Comparison of ENCODE assay signal across 20 cellular contexts in genomic region chrX:84415155-84415554, GRCh38.
A peak's percentile ranks its signal among the peaks of the same experiment; 100 is the strongest.
DNase-seq lines count a peak whose midpoint lies in the region; ATAC-seq lines count a peak whose summit lies in the region.
"Had no signal": no experiment of that assay in that cellular context is flagged by ENCODE, and none has a peak within 500 bp of the region (broad histone marks: within the 10 kb centered on the region; RNA-seq: fewer than 3 reads in every experiment).

No MANE protein-coding gene starts in this region.

- no peaks in the 10 kb centered on the region for H3K36me3 ChIP-seq in effector memory CD4-positive, alpha-beta T cell (ENCODE audit: control insufficient read depth, insufficient read depth, low read length)
- H3K36me3 ChIP-seq: BLaER1 had no signal

- CTCF ChIA-PET in activated CD4-positive, alpha-beta memory T cell treated with anti-CD3 and anti-CD28 coated beads, Interleukin-2, amount 10 ng/mL, durations not matched to agents 7 days and 5 days (lab: Charles Lee): no interaction called here

- H3K9me3 Mint-ChIP-seq in activated CD4-positive, alpha-beta memory T cell treated with anti-CD3 and anti-CD28 coated beads, Interleukin-2, amount 10 ng/mL, durations not matched to agents 7 days and 5 days: peaks cover 8% of the 10 kb centered on the region

- H3K27ac ChIP-seq in effector memory CD4-positive, alpha-beta T cell (ENCODE audit: insufficient read depth, low read length, poor library complexity, severe bottlenecking): no peak overlapping the region
- H3K27ac ChIP-seq: A549, BLaER1 had no signal

- DNase-seq in Ammon's horn (ENCODE audit: low spot score) (peak; percentile 17), KBM-7 (peak; percentile 9), NOMO-1 treated with dmso at 0.1 percent for 144 hours (lab: John Stamatoyannopoulos, UW; ENCODE audit: unreplicated experiment) (peak; percentile 51), globus pallidus (ENCODE audit: low spot score) (peak; percentile 24), COLO829 (ENCODE audit: low spot score) (no peak)
- DNase-seq in activated CD4-positive, alpha-beta memory T cell treated with anti-CD3 and anti-CD28 coated beads, Interleukin-2, amount 10 ng/mL, durations not matched to agents 7 days and 5 days: no peak
- DNase-seq in effector memory CD4-positive, alpha-beta T cell: no peak
- DNase-seq: DMS79 treated with DMSO at 0.1 percent for 48 hours, H9, NCI-H1048, NCI-H1436, NCI-H1930, NCI-H226, NCI-H524 treated with DMSO at 0.1 percent for 48 hours, SK-N-SH had no signal

- no peaks in the 10 kb centered on the region for H3K4me1 Mint-ChIP-seq in activated CD4-positive, alpha-beta memory T cell treated with anti-CD3 and anti-CD28 coated beads, Interleukin-2, amount 10 ng/mL, durations not matched to agents 7 days and 5 days
- H3K4me1 Mint-ChIP-seq: H9 had no signal

- H3K27ac Mint-ChIP-seq in activated CD4-positive, alpha-beta memory T cell treated with anti-CD3 and anti-CD28 coated beads, Interleukin-2, amount 10 ng/mL, durations not matched to agents 7 days and 5 days: no peak overlapping the region
- H3K27ac Mint-ChIP-seq: H9 had no signal

- no peaks in the 10 kb centered on the region for H3K27me3 ChIP-seq in effector memory CD4-positive, alpha-beta T cell (replicated peaks; ENCODE audit: control insufficient read depth, insufficient read depth, low read length, poor library complexity, severe bottlenecking)

- no peaks in the 10 kb centered on the region for H3K9me3 ChIP-seq in effector memory CD4-positive, alpha-beta T cell (ENCODE audit: control insufficient read depth, low read length)
- H3K9me3 ChIP-seq: A549, BLaER1, SK-N-SH had no signal

- POLR2A ChIA-PET in activated CD4-positive, alpha-beta memory T cell treated with anti-CD3 and anti-CD28 coated beads, Interleukin-2, amount 10 ng/mL, durations not matched to agents 7 days and 5 days (lab: Charles Lee): no interaction called here

- no peaks in the 10 kb centered on the region for H3K4me1 ChIP-seq in effector memory CD4-positive, alpha-beta T cell (ENCODE audit: control insufficient read depth, insufficient read depth, low read length, poor library complexity, severe bottlenecking)
- H3K4me1 ChIP-seq: A549, BLaER1 had no signal

- no peak overlapping the region for H3K4me3 Mint-ChIP-seq in activated CD4-positive, alpha-beta memory T cell treated with anti-CD3 and anti-CD28 coated beads, Interleukin-2, amount 10 ng/mL, durations not matched to agents 7 days and 5 days
- H3K4me3 Mint-ChIP-seq: H9 had no signal

- in situ Hi-C loops in KBM-7 (cut with MboI; ENCODE audit: low pct_unique_long_range_greater_than_20kb, low sequenced_read_pairs): no loop called here

- H3K4me3 ChIP-seq in effector memory CD4-positive, alpha-beta T cell (ENCODE audit: insufficient read depth, low read depth, low read length, poor library complexity, severe bottlenecking): no peak overlapping the region
- H3K4me3 ChIP-seq: A549, BLaER1, K562 had no signal

- no peak for ATAC-seq in HG02642 (IDR thresholded peaks at IDR 0.05; ENCODE audit: poor library complexity, unreplicated experiment)
- ATAC-seq: A549, K562, Right ventricle myocardium inferior had no signal

- no peaks in the 10 kb centered on the region for H3K36me3 Mint-ChIP-seq in activated CD4-positive, alpha-beta memory T cell treated with anti-CD3 and anti-CD28 coated beads, Interleukin-2, amount 10 ng/mL, durations not matched to agents 7 days and 5 days (ENCODE audit: low read depth)

- no peaks in the 10 kb centered on the region for H3K27me3 Mint-ChIP-seq in activated CD4-positive, alpha-beta memory T cell treated with anti-CD3 and anti-CD28 coated beads, Interleukin-2, amount 10 ng/mL, durations not matched to agents 7 days and 5 days

Comparison
In these comparisons a context has a peak if more than half of its experiments do, and no peak if none do; other contexts are left out.
1. DNase-seq: peak in Ammon's horn (single experiment), KBM-7 (single experiment), NOMO-1 treated with dmso at 0.1 percent for 144 hours (single experiment) and globus pallidus (single experiment); none in COLO829 (single experiment), activated CD4-positive, alpha-beta memory T cell treated with anti-CD3 and anti-CD28 coated beads, Interleukin-2, amount 10 ng/mL, durations not matched to agents 7 days and 5 days (single experiment) and effector memory CD4-positive, alpha-beta T cell (0 of 3).